ENCODE assay signal across 30 cellular contexts in the genomic region with DNA sequence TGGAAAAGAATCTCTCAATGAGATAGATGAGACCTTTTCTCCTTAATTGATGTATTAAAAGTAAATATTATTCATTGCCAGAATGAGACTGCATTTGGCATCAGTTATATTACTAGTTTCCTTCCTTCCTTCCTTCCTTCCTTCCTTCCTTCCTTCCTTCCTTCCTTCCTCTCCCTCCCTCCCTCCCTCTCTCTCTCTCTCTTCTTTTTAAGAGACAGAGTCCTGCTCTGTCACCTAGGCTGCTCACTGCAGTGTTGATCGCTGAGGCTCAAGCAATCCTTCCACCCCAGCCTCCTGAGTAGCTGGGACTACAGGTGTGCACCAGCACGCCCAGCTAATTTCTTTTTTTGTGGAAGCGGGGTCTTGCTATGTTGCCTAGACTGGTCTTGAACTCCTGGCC. TPM values are rescaled to one million over a fixed set of nuclear protein-coding genes. Genes with fewer than 3 reads are reported as not detected.
"Had no signal": no experiment of that assay in that cellular context is flagged by ENCODE, and none has a peak within 500 bp of the region (broad histone marks: within the 10 kb centered on the region; RNA-seq: fewer than 3 reads in every experiment).

No MANE protein-coding gene starts in this region.

- H3K36me3 Mint-ChIP-seq: stimulated activated effector memory CD8-positive, alpha-beta T cell treated with anti-CD3 and anti-CD28 coated beads, Interleukin-12 subunit alpha, Interleukin-12 subunit beta, amount 100 ng/mL, for 72 hours; stimulated activated memory B cell treated with anti-CD40 and anti-IgM and Interleukin-4, amounts not matched to agents 10 μg/mL and 1 μg/mL and 100 μg/mL, for 72 hours; stimulated activated naive B cell treated with anti-CD40 and anti-IgM and Interleukin-4, amounts not matched to agents 10 μg/mL and 1 μg/mL and 100 μg/mL, for 72 hours; type B pancreatic cell had no signal

- H3K4me3 Mint-ChIP-seq: stimulated activated effector memory CD8-positive, alpha-beta T cell treated with anti-CD3 and anti-CD28 coated beads, Interleukin-12 subunit alpha, Interleukin-12 subunit beta, amount 100 ng/mL, for 72 hours; stimulated activated memory B cell treated with anti-CD40 and anti-IgM and Interleukin-4, amounts not matched to agents 10 μg/mL and 1 μg/mL and 100 μg/mL, for 72 hours; stimulated activated naive B cell treated with anti-CD40 and anti-IgM and Interleukin-4, amounts not matched to agents 10 μg/mL and 1 μg/mL and 100 μg/mL, for 72 hours; stimulated activated naive CD8-positive, alpha-beta T cell treated with anti-CD3 and anti-CD28 coated beads, Interleukin-15, amount 100 ng/mL, for 72 hours; stimulated activated naive CD8-positive, alpha-beta T cell treated with anti-CD3 and anti-CD28 coated beads, Interleukin-15, Interleukin-2, amounts not matched to agents 100 ng/mL and 50 ng/mL, for 24 hours; type B pancreatic cell had no signal

- H3K4me1 Mint-ChIP-seq: stimulated activated memory B cell treated with anti-CD40 and anti-IgM and Interleukin-4, amounts not matched to agents 10 μg/mL and 1 μg/mL and 100 μg/mL, for 72 hours; stimulated activated naive B cell treated with anti-CD40 and anti-IgM and Interleukin-4, amounts not matched to agents 10 μg/mL and 1 μg/mL and 100 μg/mL, for 72 hours had no signal

- H3K27ac ChIP-seq: stomach, suprapubic skin, testis, thoracic aorta, thyroid gland, tibial artery, tibial nerve, transverse colon, upper lobe of left lung, upper lobe of right lung, vagina had no signal

- H3K27ac Mint-ChIP-seq: stimulated activated effector memory CD8-positive, alpha-beta T cell treated with anti-CD3 and anti-CD28 coated beads, Interleukin-12 subunit alpha, Interleukin-12 subunit beta, amount 100 ng/mL, for 72 hours; stimulated activated memory B cell treated with anti-CD40 and anti-IgM and Interleukin-4, amounts not matched to agents 10 μg/mL and 1 μg/mL and 100 μg/mL, for 72 hours; stimulated activated naive B cell treated with anti-CD40 and anti-IgM and Interleukin-4, amounts not matched to agents 10 μg/mL and 1 μg/mL and 100 μg/mL, for 72 hours; stimulated activated naive CD8-positive, alpha-beta T cell treated with anti-CD3 and anti-CD28 coated beads, Interleukin-15, amount 100 ng/mL, for 72 hours; stimulated activated naive CD8-positive, alpha-beta T cell treated with anti-CD3 and anti-CD28 coated beads, Interleukin-15, Interleukin-2, amounts not matched to agents 100 ng/mL and 50 ng/mL, for 24 hours; type B pancreatic cell had no signal

- DNase-seq: stimulated activated CD4-positive, alpha-beta T cell treated with anti-CD3 and anti-CD28 coated beads, Interleukin-2, amount 100 ng/mL, for 48 hours; stimulated activated CD4-positive, alpha-beta T cell treated with anti-CD3 and anti-CD28 coated beads, Interleukin-4, amount 100 ng/mL, for 1 hour; stimulated activated CD4-positive, alpha-beta T cell treated with anti-CD3 and anti-CD28 coated beads, Interleukin-4, amount 100 ng/mL, for 24 hours; stimulated activated CD4-positive, alpha-beta T cell treated with anti-CD3 and anti-CD28 coated beads, Interleukin-4, amount 100 ng/mL, for 4 hours; stimulated activated CD8-positive, alpha-beta memory T cell treated with anti-CD3 and anti-CD28 coated beads, Interleukin-4, amount 100 ng/mL, for 48 hours; stimulated activated naive B cell treated with anti-CD40 and anti-IgM and Interleukin-4, amounts not matched to agents 10 μg/mL and 1 μg/mL and 100 μg/mL, for 72 hours; stimulated activated naive CD4-positive, alpha-beta T cell; stimulated activated naive CD4-positive, alpha-beta T cell treated with Interleukin-2 at 50 U/mL for 16 hours; stimulated activated naive CD8-positive, alpha-beta T cell treated with anti-CD3 and anti-CD28 coated beads, Interleukin-15, amount 100 ng/mL, for 72 hours; stimulated activated naive CD8-positive, alpha-beta T cell treated with anti-CD3 and anti-CD28 coated beads, Interleukin-15, Interleukin-2, amounts not matched to agents 100 U/mL and 50 U/mL, for 24 hours; stomach; substantia nigra; testis; thyroid gland; tibial artery; transverse colon; trophoblast cell; upper lobe of left lung; upper lobe of right lung had no signal

- H3K9me3 Mint-ChIP-seq: stimulated activated naive CD8-positive, alpha-beta T cell treated with anti-CD3 and anti-CD28 coated beads, Interleukin-15, Interleukin-2, amounts not matched to agents 100 ng/mL and 50 ng/mL, for 24 hours had no signal

- H3K36me3 ChIP-seq: stomach, suprapubic skin, thoracic aorta, thyroid gland, tibial artery, tibial nerve, transverse colon, upper lobe of left lung, upper lobe of right lung, vagina had no signal

- H3K9me3 ChIP-seq: suprapubic skin, testis, thoracic aorta, thyroid gland, transverse colon, upper lobe of left lung, upper lobe of right lung, vagina had no signal

- H3K27me3 ChIP-seq: stomach, suprapubic skin, testis, thyroid gland, tibial artery, tibial nerve, transverse colon, upper lobe of left lung, upper lobe of right lung, vagina had no signal

- H3K27me3 Mint-ChIP-seq: stimulated activated naive CD8-positive, alpha-beta T cell treated with anti-CD3 and anti-CD28 coated beads, Interleukin-15, amount 100 ng/mL, for 72 hours; stimulated activated naive CD8-positive, alpha-beta T cell treated with anti-CD3 and anti-CD28 coated beads, Interleukin-15, Interleukin-2, amounts not matched to agents 100 ng/mL and 50 ng/mL, for 24 hours had no signal

- H3K4me1 ChIP-seq: stomach, suprapubic skin, testis, thyroid gland, tibial artery, tibial nerve, transverse colon, upper lobe of left lung, upper lobe of right lung, vagina had no signal

- H3K4me3 ChIP-seq: stomach, suprapubic skin, testis, thoracic aorta, thyroid gland, tibial artery, tibial nerve, transverse colon, upper lobe of left lung, upper lobe of right lung, vagina had no signal

RNA-seq across cellular contexts. Expression of a gene that starts 50.4 kb away (rescaled TPM):
- total RNA-seq: subcutaneous adipose tissue, thoracic aorta, tibial nerve, transverse colon, upper lobe of right lung, ureter, urinary bladder, vagina had no signal
